Comparison of ENCODE assay signal across 1 cellular context in the genomic region with DNA sequence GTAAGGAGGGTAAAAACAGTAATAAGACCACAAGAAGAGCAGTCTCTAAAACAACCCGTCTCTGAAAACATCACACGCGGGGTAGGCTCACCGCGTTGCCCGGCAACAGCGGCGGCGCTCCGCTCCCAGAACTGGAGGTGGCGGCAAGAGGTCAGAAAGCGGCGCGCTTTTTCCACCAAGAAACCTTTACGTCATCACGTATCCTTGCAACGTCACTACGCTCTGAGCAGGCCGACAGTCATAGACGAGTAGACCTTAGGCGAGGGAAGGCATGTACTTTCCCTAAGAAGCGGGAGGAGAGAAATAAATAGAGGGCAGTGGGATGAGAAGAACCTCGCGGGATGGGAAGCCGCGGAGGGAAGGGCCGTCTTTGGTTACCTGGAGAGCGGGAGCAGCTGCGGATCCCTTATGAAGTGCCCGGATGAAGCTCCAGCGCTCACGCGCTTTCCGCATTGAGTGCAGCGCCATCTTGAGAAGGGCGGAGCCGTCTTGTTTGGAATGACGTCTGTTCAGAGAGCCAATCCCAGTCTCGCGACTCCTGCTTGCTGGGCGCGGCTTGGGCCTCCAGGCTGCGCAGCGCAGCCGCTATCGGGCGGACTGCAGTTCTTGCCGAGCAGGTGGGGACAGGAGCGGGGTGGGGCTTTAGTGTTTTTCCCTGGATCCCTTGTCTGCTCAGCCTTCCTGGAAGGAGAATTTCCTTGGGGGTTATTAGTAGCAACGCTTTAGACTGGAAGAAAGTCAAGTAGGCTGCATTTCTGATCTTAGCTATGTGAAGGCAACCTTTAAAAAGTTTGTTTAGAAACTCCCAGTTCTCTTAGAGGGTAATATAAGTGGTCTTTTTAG.
A peak's percentile ranks its signal among the peaks of the same experiment; 100 is the strongest.
TF ChIP-seq lines count a peak whose summit lies in the region.

Gene WARS2 (minus strand): TSS at position 477 of the 843 bp plus-strand sequence. CDS start 9 bp downstream, at position 468.

TF ChIP-seq in GM12878, 131 proteins besides CTCF, POLR2A, EP300 and RAD21 (continued from another document and continues in another):
- peak; percentile 99 for TF ChIP-seq NBN (IDR thresholded peaks at IDR 0.05)
- TF ChIP-seq STAT3 (IDR thresholded peaks at IDR 0.05; ENCODE audit: low read depth, low read length): no peak
- no peak for TF ChIP-seq BACH1 (IDR thresholded peaks at IDR 0.05; ENCODE audit: borderline replicate concordance)
- no peak for TF ChIP-seq ZBTB11 (CRISPR knock-in tag; IDR thresholded peaks at IDR 0.05)
- TF ChIP-seq, protein P1, sequence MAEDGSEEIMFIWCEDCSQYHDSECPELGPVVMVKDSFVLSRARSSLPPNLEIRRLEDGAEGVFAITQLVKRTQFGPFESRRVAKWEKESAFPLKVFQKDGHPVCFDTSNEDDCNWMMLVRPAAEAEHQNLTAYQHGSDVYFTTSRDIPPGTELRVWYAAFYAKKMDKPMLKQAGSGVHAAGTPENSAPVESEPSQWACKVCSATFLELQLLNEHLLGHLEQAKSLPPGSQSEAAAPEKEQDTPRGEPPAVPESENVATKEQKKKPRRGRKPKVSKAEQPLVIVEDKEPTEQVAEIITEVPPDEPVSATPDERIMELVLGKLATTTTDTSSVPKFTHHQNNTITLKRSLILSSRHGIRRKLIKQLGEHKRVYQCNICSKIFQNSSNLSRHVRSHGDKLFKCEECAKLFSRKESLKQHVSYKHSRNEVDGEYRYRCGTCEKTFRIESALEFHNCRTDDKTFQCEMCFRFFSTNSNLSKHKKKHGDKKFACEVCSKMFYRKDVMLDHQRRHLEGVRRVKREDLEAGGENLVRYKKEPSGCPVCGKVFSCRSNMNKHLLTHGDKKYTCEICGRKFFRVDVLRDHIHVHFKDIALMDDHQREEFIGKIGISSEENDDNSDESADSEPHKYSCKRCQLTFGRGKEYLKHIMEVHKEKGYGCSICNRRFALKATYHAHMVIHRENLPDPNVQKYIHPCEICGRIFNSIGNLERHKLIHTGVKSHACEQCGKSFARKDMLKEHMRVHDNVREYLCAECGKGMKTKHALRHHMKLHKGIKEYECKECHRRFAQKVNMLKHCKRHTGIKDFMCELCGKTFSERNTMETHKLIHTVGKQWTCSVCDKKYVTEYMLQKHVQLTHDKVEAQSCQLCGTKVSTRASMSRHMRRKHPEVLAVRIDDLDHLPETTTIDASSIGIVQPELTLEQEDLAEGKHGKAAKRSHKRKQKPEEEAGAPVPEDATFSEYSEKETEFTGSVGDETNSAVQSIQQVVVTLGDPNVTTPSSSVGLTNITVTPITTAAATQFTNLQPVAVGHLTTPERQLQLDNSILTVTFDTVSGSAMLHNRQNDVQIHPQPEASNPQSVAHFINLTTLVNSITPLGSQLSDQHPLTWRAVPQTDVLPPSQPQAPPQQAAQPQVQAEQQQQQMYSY (CRISPR knock-in tag; IDR thresholded peaks at IDR 0.05): no peak
- TF ChIP-seq, protein P2, sequence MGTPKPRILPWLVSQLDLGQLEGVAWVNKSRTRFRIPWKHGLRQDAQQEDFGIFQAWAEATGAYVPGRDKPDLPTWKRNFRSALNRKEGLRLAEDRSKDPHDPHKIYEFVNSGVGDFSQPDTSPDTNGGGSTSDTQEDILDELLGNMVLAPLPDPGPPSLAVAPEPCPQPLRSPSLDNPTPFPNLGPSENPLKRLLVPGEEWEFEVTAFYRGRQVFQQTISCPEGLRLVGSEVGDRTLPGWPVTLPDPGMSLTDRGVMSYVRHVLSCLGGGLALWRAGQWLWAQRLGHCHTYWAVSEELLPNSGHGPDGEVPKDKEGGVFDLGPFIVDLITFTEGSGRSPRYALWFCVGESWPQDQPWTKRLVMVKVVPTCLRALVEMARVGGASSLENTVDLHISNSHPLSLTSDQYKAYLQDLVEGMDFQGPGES (IDR thresholded peaks at IDR 0.05): no peak
- TF ChIP-seq, protein P3, sequence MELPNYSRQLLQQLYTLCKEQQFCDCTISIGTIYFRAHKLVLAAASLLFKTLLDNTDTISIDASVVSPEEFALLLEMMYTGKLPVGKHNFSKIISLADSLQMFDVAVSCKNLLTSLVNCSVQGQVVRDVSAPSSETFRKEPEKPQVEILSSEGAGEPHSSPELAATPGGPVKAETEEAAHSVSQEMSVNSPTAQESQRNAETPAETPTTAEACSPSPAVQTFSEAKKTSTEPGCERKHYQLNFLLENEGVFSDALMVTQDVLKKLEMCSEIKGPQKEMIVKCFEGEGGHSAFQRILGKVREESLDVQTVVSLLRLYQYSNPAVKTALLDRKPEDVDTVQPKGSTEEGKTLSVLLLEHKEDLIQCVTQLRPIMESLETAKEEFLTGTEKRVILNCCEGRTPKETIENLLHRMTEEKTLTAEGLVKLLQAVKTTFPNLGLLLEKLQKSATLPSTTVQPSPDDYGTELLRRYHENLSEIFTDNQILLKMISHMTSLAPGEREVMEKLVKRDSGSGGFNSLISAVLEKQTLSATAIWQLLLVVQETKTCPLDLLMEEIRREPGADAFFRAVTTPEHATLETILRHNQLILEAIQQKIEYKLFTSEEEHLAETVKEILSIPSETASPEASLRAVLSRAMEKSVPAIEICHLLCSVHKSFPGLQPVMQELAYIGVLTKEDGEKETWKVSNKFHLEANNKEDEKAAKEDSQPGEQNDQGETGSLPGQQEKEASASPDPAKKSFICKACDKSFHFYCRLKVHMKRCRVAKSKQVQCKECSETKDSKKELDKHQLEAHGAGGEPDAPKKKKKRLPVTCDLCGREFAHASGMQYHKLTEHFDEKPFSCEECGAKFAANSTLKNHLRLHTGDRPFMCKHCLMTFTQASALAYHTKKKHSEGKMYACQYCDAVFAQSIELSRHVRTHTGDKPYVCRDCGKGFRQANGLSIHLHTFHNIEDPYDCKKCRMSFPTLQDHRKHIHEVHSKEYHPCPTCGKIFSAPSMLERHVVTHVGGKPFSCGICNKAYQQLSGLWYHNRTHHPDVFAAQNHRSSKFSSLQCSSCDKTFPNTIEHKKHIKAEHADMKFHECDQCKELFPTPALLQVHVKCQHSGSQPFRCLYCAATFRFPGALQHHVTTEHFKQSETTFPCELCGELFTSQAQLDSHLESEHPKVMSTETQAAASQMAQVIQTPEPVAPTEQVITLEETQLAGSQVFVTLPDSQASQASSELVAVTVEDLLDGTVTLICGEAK (IDR thresholded peaks at IDR 0.05; ENCODE audit: borderline replicate concordance): no peak
- TF ChIP-seq, protein P4, sequence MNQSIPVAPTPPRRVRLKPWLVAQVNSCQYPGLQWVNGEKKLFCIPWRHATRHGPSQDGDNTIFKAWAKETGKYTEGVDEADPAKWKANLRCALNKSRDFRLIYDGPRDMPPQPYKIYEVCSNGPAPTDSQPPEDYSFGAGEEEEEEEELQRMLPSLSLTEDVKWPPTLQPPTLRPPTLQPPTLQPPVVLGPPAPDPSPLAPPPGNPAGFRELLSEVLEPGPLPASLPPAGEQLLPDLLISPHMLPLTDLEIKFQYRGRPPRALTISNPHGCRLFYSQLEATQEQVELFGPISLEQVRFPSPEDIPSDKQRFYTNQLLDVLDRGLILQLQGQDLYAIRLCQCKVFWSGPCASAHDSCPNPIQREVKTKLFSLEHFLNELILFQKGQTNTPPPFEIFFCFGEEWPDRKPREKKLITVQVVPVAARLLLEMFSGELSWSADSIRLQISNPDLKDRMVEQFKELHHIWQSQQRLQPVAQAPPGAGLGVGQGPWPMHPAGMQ (IDR thresholded peaks at IDR 0.05; ENCODE audit: borderline replicate concordance): no peak
- peak; percentile 98 for TF ChIP-seq YY1 (IDR thresholded peaks at IDR 0.05; ENCODE audit: low read depth, low read length)
- TF ChIP-seq, protein P5, sequence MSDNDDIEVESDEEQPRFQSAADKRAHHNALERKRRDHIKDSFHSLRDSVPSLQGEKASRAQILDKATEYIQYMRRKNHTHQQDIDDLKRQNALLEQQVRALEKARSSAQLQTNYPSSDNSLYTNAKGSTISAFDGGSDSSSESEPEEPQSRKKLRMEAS (IDR thresholded peaks at IDR 0.05; ENCODE audit: low read depth, low read length): peak; percentile 75
- TF ChIP-seq RAD51 (IDR thresholded peaks at IDR 0.05): 0 out of 2 replicates have a peak, but pooled peaks have one; percentile 36
- TF ChIP-seq NFIC (IDR thresholded peaks at IDR 0.05; ENCODE audit: low read depth, low read length): no peak
- TF ChIP-seq E2F8 (IDR thresholded peaks at IDR 0.05; ENCODE audit: low read depth, partially characterized antibody): peak; percentile 85
- peak; percentile 22 for TF ChIP-seq MEF2B (IDR thresholded peaks at IDR 0.05; ENCODE audit: partially characterized antibody, poor library complexity, severe bottlenecking)
- no peak for TF ChIP-seq SREBF2 (IDR thresholded peaks at IDR 0.05; ENCODE audit: low read length)
- peak; percentile 82 for TF ChIP-seq HDGF (IDR thresholded peaks at IDR 0.05)
- no peak for TF ChIP-seq EZH2 (IDR thresholded peaks at IDR 0.05; ENCODE audit: borderline replicate concordance, control insufficient read depth, low read depth, low read length)
- TF ChIP-seq IKZF2 (IDR thresholded peaks at IDR 0.05): peak in 1 of 2 experiments; percentile 49; a peak in 1 of 4 replicates
- TF ChIP-seq SMC3 (IDR thresholded peaks at IDR 0.05; ENCODE audit: borderline replicate concordance, low read length): no peak; the same call in 1 of the 2 replicates
- no peak for TF ChIP-seq CEBPB (IDR thresholded peaks at IDR 0.05; ENCODE audit: borderline replicate concordance in 1 of 2, low read depth in 2 of 2, low read length in 2 of 2)
- TF ChIP-seq ZBTB4 (CRISPR knock-in tag; IDR thresholded peaks at IDR 0.05): no peak
- TF ChIP-seq IKZF1 (conservative IDR thresholded peaks at IDR 0.05): peak; percentile 67
- TF ChIP-seq ZNF622 (IDR thresholded peaks at IDR 0.05): no peak
- TF ChIP-seq NFYA (IDR thresholded peaks at IDR 0.05; ENCODE audit: borderline replicate concordance, low read depth, low read length): no peak
